ENCODE assay signal across 1 cellular context in genomic region chr10:68720793-68721672, GRCh38.
TF ChIP-seq lines count a peak whose summit lies in the region.

Gene CCAR1 (plus strand): TSS chr10:68721239. CDS start chr10:68722505, 1,266 bp downstream.

TF ChIP-seq in HepG2, 621 proteins besides CTCF, POLR2A, EP300 and RAD21 (continued from another document and continues in another):
- TF ChIP-seq SOX13 (IDR thresholded peaks at IDR 0.05) (no peak), SOX13 (CRISPR knock-in tag; conservative IDR thresholded peaks at IDR 0.05 in 1 of 2, IDR thresholded peaks at IDR 0.05 in 1 of 2) (peak in 1 of 2 experiments; percentile 49; a peak in 2 of 4 replicates), ATM (IDR thresholded peaks at IDR 0.05; ENCODE audit: borderline replicate concordance) (no peak), PRDM15 (CRISPR knock-in tag; IDR thresholded peaks at IDR 0.05) (peak; percentile 63; the same call in 1 of the 2 replicates), MXI1 (IDR thresholded peaks at IDR 0.05; ENCODE audit: borderline replicate concordance, low read depth, low read length) (no peak; the same call in 2 of the 3 replicates), ZNF775 (CRISPR knock-in tag; IDR thresholded peaks at IDR 0.05; ENCODE audit: borderline replicate concordance) (0 out of 2 replicates have a peak, but pooled peaks have one; percentile 16), ZNF512B (CRISPR knock-in tag; IDR thresholded peaks at IDR 0.05; ENCODE audit: borderline replicate concordance) (no peak), HOXD1 (CRISPR knock-in tag; IDR thresholded peaks at IDR 0.05) (peak; percentile 82; the same call in 1 of the 2 replicates), MXD1 (CRISPR knock-in tag; IDR thresholded peaks at IDR 0.05) (peak; percentile 31; the same call in 1 of the 2 replicates), SNAI1 (CRISPR knock-in tag; IDR thresholded peaks at IDR 0.05; ENCODE audit: borderline replicate concordance) (no peak), ZNF546 (CRISPR knock-in tag; conservative IDR thresholded peaks at IDR 0.05) (0 out of 2 replicates have a peak, but pooled peaks have one; percentile 51), ZNF264 (CRISPR knock-in tag; IDR thresholded peaks at IDR 0.05) (peak; percentile 91), CBFB (CRISPR knock-in tag; IDR thresholded peaks at IDR 0.05) (peak; percentile 34; the same call in 1 of the 2 replicates), NFRKB (IDR thresholded peaks at IDR 0.05) (no peak), DPF2 (CRISPR knock-in tag; IDR thresholded peaks at IDR 0.05; ENCODE audit: borderline replicate concordance, low read depth) (no peak), ZNF652 (CRISPR knock-in tag; IDR thresholded peaks at IDR 0.05; ENCODE audit: borderline replicate concordance, low read depth) (no peak), JUND (CRISPR knock-in tag; IDR thresholded peaks at IDR 0.05) (no peak), PRDM4 (CRISPR knock-in tag; IDR thresholded peaks at IDR 0.05; ENCODE audit: borderline replicate concordance) (0 out of 2 replicates have a peak, but pooled peaks have one; percentile 18), CSRNP2 (CRISPR knock-in tag; conservative IDR thresholded peaks at IDR 0.05; ENCODE audit: low read depth) (no peak), ZNF670 (CRISPR knock-in tag; IDR thresholded peaks at IDR 0.05; ENCODE audit: borderline replicate concordance) (peak; percentile 11; the same call in 1 of the 2 replicates), ZNF768 (CRISPR knock-in tag; IDR thresholded peaks at IDR 0.05) (peak; percentile 54; the same call in 1 of the 2 replicates), ZNF780A (CRISPR knock-in tag; IDR thresholded peaks at IDR 0.05) (no peak), ZNF367 (CRISPR knock-in tag; IDR thresholded peaks at IDR 0.05; ENCODE audit: borderline replicate concordance) (no peak), TFE3 (CRISPR knock-in tag; IDR thresholded peaks at IDR 0.05) (0 out of 2 replicates have a peak, but pooled peaks have one; percentile 63), ZBTB33 (CRISPR knock-in tag; IDR thresholded peaks at IDR 0.05) (0 out of 2 replicates have a peak, but pooled peaks have one; percentile 18), RFXAP (CRISPR knock-in tag; IDR thresholded peaks at IDR 0.05; ENCODE audit: borderline replicate concordance) (no peak), CEBPB (IDR thresholded peaks at IDR 0.05; ENCODE audit: borderline replicate concordance, low read depth, low read length) (no peak), ZNF143 (CRISPR knock-in tag; IDR thresholded peaks at IDR 0.05) (no peak), FOXA1 (IDR thresholded peaks at IDR 0.05) (no peak), FOXA1 (CRISPR knock-in tag; IDR thresholded peaks at IDR 0.05) (no peak), ZNF616 (CRISPR knock-in tag; IDR thresholded peaks at IDR 0.05; ENCODE audit: low read depth) (no peak), HMGA1 (CRISPR knock-in tag; conservative IDR thresholded peaks at IDR 0.05) (no peak), ZBTB8A (CRISPR knock-in tag; IDR thresholded peaks at IDR 0.05; ENCODE audit: borderline replicate concordance, low read depth) (no peak), ZNF441 (CRISPR knock-in tag; IDR thresholded peaks at IDR 0.05; ENCODE audit: borderline replicate concordance) (no peak; the same call in 1 of the 2 replicates), NR1H2 (CRISPR knock-in tag; IDR thresholded peaks at IDR 0.05; ENCODE audit: borderline replicate concordance, low read depth) (no peak), KLF12 (CRISPR knock-in tag; IDR thresholded peaks at IDR 0.05; ENCODE audit: borderline replicate concordance) (peak; percentile 65), MLXIP (CRISPR knock-in tag; IDR thresholded peaks at IDR 0.05; ENCODE audit: borderline replicate concordance) (no peak), TCF7 (IDR thresholded peaks at IDR 0.05; ENCODE audit: low read depth) (no peak), POLR2G (IDR thresholded peaks at IDR 0.05; ENCODE audit: low read depth, low read length) (peak; percentile 92), ZNF563 (CRISPR knock-in tag; IDR thresholded peaks at IDR 0.05) (no peak; the same call in 1 of the 2 replicates), CERS6 (CRISPR knock-in tag; IDR thresholded peaks at IDR 0.05) (no peak), ZNF713 (CRISPR knock-in tag; IDR thresholded peaks at IDR 0.05) (no peak), SMYD3 (CRISPR knock-in tag; IDR thresholded peaks at IDR 0.05) (no peak), HMG20B (CRISPR knock-in tag; conservative IDR thresholded peaks at IDR 0.05) (no peak), RCOR2 (CRISPR knock-in tag; IDR thresholded peaks at IDR 0.05) (0 out of 2 replicates have a peak, but pooled peaks have one; percentile 34), CBX1 (IDR thresholded peaks at IDR 0.05; ENCODE audit: low read depth) (peak; percentile 24)
